Comparison of ENCODE assay signal across 12 cellular contexts in the genomic region with DNA sequence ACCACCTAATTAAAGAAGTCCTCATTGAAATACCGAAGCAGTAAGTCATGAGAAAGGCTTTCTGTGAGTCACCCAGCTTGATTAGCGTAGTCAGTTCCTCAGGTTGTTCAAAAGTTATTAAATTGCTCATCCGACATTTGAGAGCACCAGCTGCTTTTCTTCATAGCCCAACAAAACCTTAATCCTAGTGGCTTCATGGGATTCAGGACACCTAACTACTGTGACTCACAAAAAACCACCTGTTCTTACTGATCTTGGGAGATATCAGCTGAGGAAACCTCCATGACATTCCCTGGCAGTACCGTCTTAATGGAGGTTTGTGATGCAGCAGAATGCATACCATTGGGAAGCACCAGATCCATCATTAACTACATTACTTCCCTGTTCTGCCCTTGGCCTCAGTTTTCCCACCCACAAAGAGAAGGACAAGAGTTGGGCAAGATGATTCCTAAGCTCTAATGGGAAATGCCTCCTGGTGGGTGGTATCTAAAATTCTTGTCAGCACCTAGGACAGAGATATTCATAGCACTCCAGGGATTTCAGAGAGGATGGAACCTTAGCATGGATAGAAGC.
DNase-seq lines count a peak whose midpoint lies in the region; ATAC-seq and TF ChIP-seq lines count a peak whose summit lies in the region.
"Had no signal": no experiment of that assay in that cellular context is flagged by ENCODE, and none has a peak within 500 bp of the region (broad histone marks: within the 10 kb centered on the region; RNA-seq: fewer than 3 reads in every experiment).

No MANE protein-coding gene starts in this region.

- CTCF ChIA-PET in RWPE1 (lab: Yijun Ruan, JAX) = interaction anchor here (0.6 to 0.9 kb wide), 2 partner anchors 505 to 1131 kb away, joined by 3 to 5 read pairs; no protein-coding TSS in a partner anchor

- in situ Hi-C loops in GM23248 (cut with MboI) (no loop called here), HAP-1 (cut with MboI; ENCODE audit: low sequenced_read_pairs) (loop anchor here (10.0 kb wide), 1 partner anchor 707 kb away; no protein-coding TSS in a partner anchor)

- POLR2A ChIA-PET in RWPE1 (lab: Yijun Ruan, JAX; ENCODE audit: low non-redundant PET) = no interaction called here

- H3K4me3 ChIP-seq in GM23248 = no peak overlapping the region
- no peak overlapping the region for H3K4me3 ChIP-seq in psoas muscle
- no peak overlapping the region for H3K4me3 ChIP-seq in HAP-1

- H3K36me3 ChIP-seq in GM23248 (ENCODE audit: low read depth) = no peaks in the 10 kb centered on the region
- H3K36me3 ChIP-seq in psoas muscle (ENCODE audit: insufficient read depth in 1 of 2, low read depth in 1 of 2) = peaks cover 0 to 39% of the 10 kb centered on the region in 2 donors
- no peaks in the 10 kb centered on the region for H3K36me3 ChIP-seq in HAP-1 (replicated peaks)

- H3K9ac ChIP-seq in GM23248 = no peak overlapping the region

- H3K4me1 ChIP-seq in GM23248 (ENCODE audit: insufficient read depth) (peaks cover 6% of the 10 kb centered on the region; the same call in 1 of the 2 replicates), psoas muscle (peaks cover 9% of the 10 kb centered on the region), HAP-1 (no peaks in the 10 kb centered on the region)

- 27 to 45% methylated on average over 4 of the region's 4 CpGs for WGBS in GM23248 (ENCODE audit: low coverage in 1 of 2, low lambda C conversion rate in 2 of 2, missing lambda C conversion rate in 2 of 2), 2 experiments
- WGBS in psoas muscle, 3 donors = 53 to 78% (median 73%) methylated on average over 4 of the region's 4 CpGs

- intact Hi-C loops in psoas muscle (cut with DNase I) = loop anchor here in 1 of 2 donors (10.0 kb wide), 1 partner anchor 257 kb away; no protein-coding TSS in a partner anchor

- DNase-seq in GM23248 = peak; percentile 66
- peak; percentile 60 for DNase-seq in RWPE1 (ENCODE audit: low spot score)
- peak; percentile 31 for DNase-seq in epithelial cell of prostate (ENCODE audit: low read depth, low spot score)
- no peak for DNase-seq in psoas muscle
- no peak for DNase-seq in stimulated activated naive CD4-positive, alpha-beta T cell (lab: John Stamatoyannopoulos, UW)
- no peak for DNase-seq in SW 1271 (lab: John Stamatoyannopoulos, UW)
- no peak for DNase-seq in HAP-1 (ENCODE audit: low spot score in 2 of 2)
- DNase-seq in 8988T = no peak
- DNase-seq: activated B cell treated with CpG ODN at 0.5 μM for 24 hours, midbrain, right cardiac atrium had no signal

- ATAC-seq in psoas muscle = peak; percentile 89 to 94 (median 90)
- ATAC-seq: Panc1, right cardiac atrium had no signal

- 0 out of 2 replicates have a peak, but pooled peaks cover 9% of the 10 kb centered on the region for H3F3A ChIP-seq in GM23248 (ENCODE audit: insufficient read depth)

- TF ChIP-seq CTCF in RWPE1 (conservative IDR thresholded peaks at IDR 0.05; ENCODE audit: low read depth) (no peak), psoas muscle (IDR thresholded peaks at IDR 0.05) (no peak)

- no peaks in the 10 kb centered on the region for H3K9me2 ChIP-seq in GM23248 (ENCODE audit: insufficient read depth)

- no peaks in the 10 kb centered on the region for H4K20me1 ChIP-seq in GM23248 (ENCODE audit: insufficient read depth)

- H3K27me3 ChIP-seq in GM23248 (replicated peaks; ENCODE audit: insufficient read depth) (no peaks in the 10 kb centered on the region), psoas muscle (ENCODE audit: insufficient read depth in 3 of 3, low read length in 2 of 3) (no peaks in the 10 kb centered on the region), HAP-1 (ENCODE audit: low read depth) (peaks cover 2% of the 10 kb centered on the region; the same call in 1 of the 2 replicates)

- H3K27ac ChIP-seq in GM23248 (no peak overlapping the region), RWPE1 (no peak overlapping the region), epithelial cell of prostate (no peak overlapping the region), psoas muscle (peak overlapping the region; percentile 46)

- no peaks in the 10 kb centered on the region for H3K79me2 ChIP-seq in GM23248 (ENCODE audit: insufficient read depth)

- H2AFZ ChIP-seq in GM23248 = no peak overlapping the region

- H3K4me2 ChIP-seq in GM23248 (ENCODE audit: unreplicated experiment) = no peak overlapping the region

- H3K9me3 ChIP-seq in GM23248 (ENCODE audit: low read depth) (no peaks in the 10 kb centered on the region), psoas muscle (no peaks in the 10 kb centered on the region), HAP-1 (no peaks in the 10 kb centered on the region)

Comparison
In these comparisons a context has a peak if more than half of its experiments do, and no peak if none do; other contexts are left out.
1. DNase-seq: peak in GM23248 (single experiment), RWPE1 (single experiment) and epithelial cell of prostate (single experiment); none in psoas muscle (0 of 2), stimulated activated naive CD4-positive, alpha-beta T cell (0 of 6), SW 1271 (0 of 2), HAP-1 (0 of 2) and 8988T (single experiment).